8 cellular contexts compared by ENCODE assay signal in the genomic region with DNA sequence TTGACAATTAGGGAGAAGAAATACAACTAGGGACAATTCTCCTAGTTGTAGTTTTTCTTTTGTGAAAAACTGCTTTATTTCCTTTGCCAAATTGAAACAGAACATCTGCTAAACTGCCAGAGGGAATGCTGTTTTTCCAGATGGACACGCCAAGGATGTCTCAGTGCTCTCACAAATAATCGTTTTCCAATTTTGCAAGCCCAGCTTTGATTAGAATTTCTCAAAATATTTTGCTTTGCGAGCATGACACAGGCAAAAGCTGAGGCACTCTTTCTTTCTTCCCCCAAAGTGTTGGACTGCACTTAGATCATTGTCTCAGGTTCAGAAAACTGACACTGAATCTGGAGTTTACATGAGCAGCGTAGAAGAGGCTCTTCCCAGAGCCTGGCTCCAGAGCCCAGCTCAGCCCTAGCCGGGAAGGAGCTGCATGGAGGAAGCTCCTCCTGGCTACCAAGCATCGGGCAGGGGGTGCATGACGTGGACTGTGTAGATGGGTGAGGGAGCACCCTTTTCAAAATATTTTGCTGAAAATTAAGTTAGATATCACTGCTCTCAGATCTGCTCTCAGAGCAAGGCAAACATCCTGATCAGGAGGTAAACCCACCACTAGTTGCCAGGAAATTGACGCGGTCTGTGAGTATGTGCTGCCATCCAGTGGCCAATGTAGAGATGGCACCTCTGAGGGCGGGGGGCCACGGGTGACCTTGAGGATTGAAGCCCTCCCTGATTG.
DNase-seq lines count a peak whose midpoint lies in the region; ATAC-seq and TF ChIP-seq lines count a peak whose summit lies in the region.

No MANE protein-coding gene starts in this region.

- H3K79me2 ChIP-seq in OCI-LY7 (ENCODE audit: insufficient read depth, low read depth, low read length): no peaks in the 10 kb centered on the region

- no peaks in the 10 kb centered on the region for H3K9me3 ChIP-seq in OCI-LY7 (ENCODE audit: low read length)

- CTCF ChIA-PET in OCI-LY7 (lab: Charles Lee; ENCODE audit: unreplicated experiment): interaction anchor here (0.6 kb wide), 1 partner anchor 592 kb away, joined by 3 read pairs; no protein-coding TSS in a partner anchor

- H4K20me1 ChIP-seq in OCI-LY7 (ENCODE audit: insufficient read depth, low read length): no peaks in the 10 kb centered on the region

- intact Hi-C loops in OCI-LY7 (cut with micrococcal nuclease; ENCODE audit: unreplicated experiment): loop anchor here (1.0 to 10.0 kb wide), 4 partner anchors 80 to 761 kb away; a partner anchor contains a TSS

- peak; percentile 95 for TF ChIP-seq CTCF in OCI-LY7 (conservative IDR thresholded peaks at IDR 0.05; ENCODE audit: low read length)
- peak; percentile 93 for TF ChIP-seq CTCF in fibroblast of villous mesenchyme (IDR thresholded peaks at IDR 0.05; ENCODE audit: insufficient read depth, low read depth, low read length)

- no peaks in the 10 kb centered on the region for H3K4me1 ChIP-seq in OCI-LY7 (ENCODE audit: insufficient read depth, low read length, poor library complexity, severe bottlenecking)

- no peaks in the 10 kb centered on the region for H3K36me3 ChIP-seq in OCI-LY7 (ENCODE audit: insufficient read depth, low read length)

- no peak overlapping the region for H3K4me2 ChIP-seq in OCI-LY7 (ENCODE audit: low read length)

- H3K4me3 ChIP-seq in OCI-LY7 (ENCODE audit: low read depth, low read length, poor library complexity, severe bottlenecking): no peak overlapping the region
- peak overlapping the region; percentile 34 for H3K4me3 ChIP-seq in fibroblast of villous mesenchyme (ENCODE audit: low read depth, low read length)

- no peaks in the 10 kb centered on the region for H3K9me2 ChIP-seq in OCI-LY7 (ENCODE audit: insufficient read depth, low read length)

- H2AFZ ChIP-seq in OCI-LY7 (ENCODE audit: low read length): no peak overlapping the region

- no peak overlapping the region for H3K27ac ChIP-seq in OCI-LY7 (ENCODE audit: low read depth, low read length, poor library complexity, severe bottlenecking)

- BruUV-seq in OCI-LY7 (replicated peaks; lab: Mats Ljungman, UMichigan): no TSS peak

- ATAC-seq in GM18861 (IDR thresholded peaks at IDR 0.05; ENCODE audit: unreplicated experiment): peak; percentile 67
- ATAC-seq in HG03196 (IDR thresholded peaks at IDR 0.05; ENCODE audit: unreplicated experiment): peak; percentile 67

- POLR2A ChIA-PET in OCI-LY7 (lab: Charles Lee): interaction anchor here (0.7 kb wide), 1 partner anchor 518 kb away, joined by 3 read pairs; no protein-coding TSS in a partner anchor

- DNase-seq in AG20443 (ENCODE audit: low spot score): peak; percentile 87
- peak; percentile 56 for DNase-seq in OCI-LY7 (ENCODE audit: low spot score)
- DNase-seq in activated T-helper 1 cell treated with Interleukin-2 at 50 U/mL for 16 hours (ENCODE audit: low read depth): peak; percentile 44
- DNase-seq in fibroblast of villous mesenchyme (ENCODE audit: low read depth): peak; percentile 67
- DNase-seq in occipital lobe (lab: John Stamatoyannopoulos, UW): peak; percentile 41
- DNase-seq in superior temporal gyrus (ENCODE audit: extremely low spot score): peak; percentile 80
